In the genomic region with DNA sequence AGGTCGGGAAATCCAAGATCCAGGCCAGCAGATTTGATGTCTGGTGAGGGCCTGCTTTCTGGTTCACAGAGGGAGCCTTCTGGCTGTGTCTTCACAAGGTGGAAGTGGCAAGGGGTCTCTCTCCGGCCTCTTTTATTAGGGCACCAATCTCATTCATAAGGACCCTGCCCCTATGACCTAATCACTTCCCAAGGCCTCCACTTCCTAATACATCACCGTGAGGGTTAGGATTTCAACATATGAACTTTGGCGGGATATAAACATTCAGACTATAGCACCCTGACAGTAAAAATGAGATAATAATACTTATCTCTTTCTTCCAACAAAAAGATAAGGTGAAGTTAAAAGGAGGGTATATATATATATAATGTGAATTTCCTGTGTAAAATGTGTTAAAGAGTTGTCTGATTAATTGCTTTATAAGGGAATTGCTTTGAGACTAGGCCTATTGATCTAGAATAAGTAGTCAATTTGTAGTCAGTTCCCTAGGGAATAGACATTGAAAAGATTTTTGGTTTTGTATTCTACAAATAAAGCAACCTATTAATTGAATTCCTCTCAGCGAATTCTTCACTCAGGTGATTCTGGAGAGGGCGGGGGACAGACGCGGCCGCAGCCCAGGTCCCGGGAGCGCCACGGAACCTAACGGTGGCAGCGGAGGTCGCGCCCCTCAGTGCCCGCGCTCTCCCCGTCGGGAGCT, we compare ENCODE assay signal across 8 cellular contexts. TPM values are rescaled to one million over a fixed set of nuclear protein-coding genes. Genes with fewer than 3 reads are reported as not detected.
DNase-seq lines count a peak whose midpoint lies in the region; ATAC-seq, FAIRE-seq and TF ChIP-seq lines count a peak whose summit lies in the region.

No MANE protein-coding gene starts in this region.

- H3K4me3 Mint-ChIP-seq in activated CD8-positive, alpha-beta memory T cell treated with anti-CD3 and anti-CD28 coated beads, Interleukin-2, amount 10 ng/mL, durations not matched to agents 7 days and 5 days: peak overlapping the region; percentile 80
- H3K4me3 Mint-ChIP-seq in astrocyte (ENCODE audit: unreplicated experiment): peak overlapping the region; percentile 82

- no peak for DNase-seq in activated CD8-positive, alpha-beta memory T cell treated with anti-CD3 and anti-CD28 coated beads, Interleukin-2, amount 10 ng/mL, durations not matched to agents 7 days and 5 days
- no peak for DNase-seq in activated CD8-positive, alpha-beta memory T cell treated with anti-CD3 and anti-CD28 coated beads, Interleukin-2, amount 50 U/mL, for 4 hours
- no peak for DNase-seq in astrocyte (ENCODE audit: low read depth)
- no peak for DNase-seq in right lobe of liver
- DNase-seq in tibial artery: no peak
- no peak for DNase-seq in activated CD4-positive, alpha-beta T cell treated with anti-CD3 and anti-CD28 coated beads, Interleukin-2, amount 50 U/mL, for 1 hour
- DNase-seq in globus pallidus (ENCODE audit: low spot score): no peak

- H3K9ac ChIP-seq in astrocyte (ENCODE audit: low read length): peak overlapping the region; percentile 91

- H3K36me3 ChIP-seq in astrocyte (ENCODE audit: insufficient read depth, low read length) (no peaks in the 10 kb centered on the region), right lobe of liver (no peaks in the 10 kb centered on the region), tibial artery (no peaks in the 10 kb centered on the region)

- FAIRE-seq in astrocyte (lab: Jason Lieb, UNC): no peak

- peaks cover 5% of the 10 kb centered on the region for H3K27me3 Mint-ChIP-seq in activated CD8-positive, alpha-beta memory T cell treated with anti-CD3 and anti-CD28 coated beads, Interleukin-2, amount 10 ng/mL, durations not matched to agents 7 days and 5 days
- peaks cover 5% of the 10 kb centered on the region for H3K27me3 Mint-ChIP-seq in astrocyte (ENCODE audit: low read depth, unreplicated experiment)

- H2AFZ ChIP-seq in astrocyte (ENCODE audit: low read depth, low read length): peak overlapping the region; percentile 57

- H3K27ac ChIP-seq in astrocyte (ENCODE audit: low read depth, low read length) (no peak overlapping the region), right lobe of liver (peak overlapping the region; percentile 39 to 82 (median 68)), tibial artery (peak overlapping the region; percentile 94 to 96)

- no peaks in the 10 kb centered on the region for H3K9me3 ChIP-seq in astrocyte (ENCODE audit: insufficient read depth, low read depth, low read length)
- no peaks in the 10 kb centered on the region for H3K9me3 ChIP-seq in right lobe of liver
- no peaks in the 10 kb centered on the region for H3K9me3 ChIP-seq in tibial artery

- CTCF ChIA-PET in activated CD8-positive, alpha-beta memory T cell treated with anti-CD3 and anti-CD28 coated beads, Interleukin-2, amount 10 ng/mL, durations not matched to agents 7 days and 5 days (lab: Charles Lee): interaction anchor here (0.6 to 6.3 kb wide), 9 partner anchors 10 to 39 kb away, joined by 3 to 34 read pairs (median 4); no protein-coding TSS in a partner anchor

- no peak for TF ChIP-seq POLR2A in right lobe of liver (IDR thresholded peaks at IDR 0.05)

- intact Hi-C loops in right lobe of liver (cut with DNase I): no loop called here
- intact Hi-C loops in tibial artery (cut with DNase I; ENCODE audit: low total_unique reads): no loop called here

- H3K27ac Mint-ChIP-seq in activated CD8-positive, alpha-beta memory T cell treated with anti-CD3 and anti-CD28 coated beads, Interleukin-2, amount 10 ng/mL, durations not matched to agents 7 days and 5 days: peak overlapping the region; percentile 75
- H3K27ac Mint-ChIP-seq in astrocyte (ENCODE audit: unreplicated experiment): peak overlapping the region; percentile 26

- H3K4me1 ChIP-seq in astrocyte (ENCODE audit: insufficient read depth, low read length): peaks cover 17% of the 10 kb centered on the region
- peaks cover 0 to 12% (median 0%) of the 10 kb centered on the region in 4 donors for H3K4me1 ChIP-seq in right lobe of liver
- H3K4me1 ChIP-seq in tibial artery: peaks cover 0 to 43% (median 26%) of the 10 kb centered on the region in 4 donors

- peaks cover 35% of the 10 kb centered on the region for H3K79me2 ChIP-seq in astrocyte (ENCODE audit: insufficient read depth, low read length)

- H4K20me1 ChIP-seq in astrocyte (ENCODE audit: insufficient read depth, low read length): peaks cover 19% of the 10 kb centered on the region

- ATAC-seq in activated CD8-positive, alpha-beta memory T cell treated with anti-CD3 and anti-CD28 coated beads, Interleukin-2, amount 10 ng/mL, durations not matched to agents 7 days and 5 days: no peak
- ATAC-seq in right lobe of liver (no peak), HG03108 (IDR thresholded peaks at IDR 0.05; ENCODE audit: unreplicated experiment) (no peak)

- WGBS in right lobe of liver (ENCODE audit: insufficient coverage, low coverage, low lambda C conversion rate, missing lambda C conversion rate): 54% methylated on average over 5 of the region's 20 CpGs

- H3K27me3 ChIP-seq in astrocyte (ENCODE audit: insufficient read depth, low read length) (no peaks in the 10 kb centered on the region), right lobe of liver (no peaks in the 10 kb centered on the region), tibial artery (no peaks in the 10 kb centered on the region)

- peaks cover 64% of the 10 kb centered on the region for H3K4me1 Mint-ChIP-seq in activated CD8-positive, alpha-beta memory T cell treated with anti-CD3 and anti-CD28 coated beads, Interleukin-2, amount 10 ng/mL, durations not matched to agents 7 days and 5 days
- H3K4me1 Mint-ChIP-seq in astrocyte (ENCODE audit: low read depth, unreplicated experiment): peaks cover 27% of the 10 kb centered on the region

- H3K4me3 ChIP-seq in astrocyte (ENCODE audit: insufficient read depth, low read depth, low read length): peak overlapping the region; percentile 76
- peak overlapping the region; percentile 45 to 53 (median 49) for H3K4me3 ChIP-seq in right lobe of liver
- peak overlapping the region; percentile 83 to 90 for H3K4me3 ChIP-seq in tibial artery

- TF ChIP-seq CTCF in astrocyte (IDR thresholded peaks at IDR 0.05; ENCODE audit: insufficient read depth, low read depth, low read length): no peak
- TF ChIP-seq CTCF in right lobe of liver (IDR thresholded peaks at IDR 0.05): no peak
- TF ChIP-seq CTCF in tibial artery (IDR thresholded peaks at IDR 0.05): no peak

- H3K36me3 Mint-ChIP-seq in activated CD8-positive, alpha-beta memory T cell treated with anti-CD3 and anti-CD28 coated beads, Interleukin-2, amount 10 ng/mL, durations not matched to agents 7 days and 5 days: peaks cover 32% of the 10 kb centered on the region
- peaks cover 2% of the 10 kb centered on the region for H3K36me3 Mint-ChIP-seq in astrocyte (ENCODE audit: low read depth, unreplicated experiment)

- H3K4me2 ChIP-seq in astrocyte (ENCODE audit: low read length): peak overlapping the region; percentile 91

- H3K9me3 Mint-ChIP-seq in activated CD8-positive, alpha-beta memory T cell treated with anti-CD3 and anti-CD28 coated beads, Interleukin-2, amount 10 ng/mL, durations not matched to agents 7 days and 5 days (ENCODE audit: low read depth): no peaks in the 10 kb centered on the region
- no peaks in the 10 kb centered on the region for H3K9me3 Mint-ChIP-seq in astrocyte (ENCODE audit: unreplicated experiment)

RNA-seq across cellular contexts. Expression of a gene that starts 0.5 kb away (rescaled TPM):
- 100 to 1,000 TPM in 1 of 2 experiments, 10 to 100 TPM in 1; 88.3 to 138 TPM for total RNA-seq in activated CD8-positive, alpha-beta memory T cell treated with anti-CD3 and anti-CD28 coated beads, Interleukin-2, amount 10 ng/mL, durations not matched to agents 7 days and 5 days
- 37.4 and 48.3 TPM in 2 replicates for total RNA-seq in astrocyte
- total RNA-seq in right lobe of liver: 10 to 100 TPM in 3 of 6 experiments, 1 to 10 TPM in 3; 3.1 to 21.6 (median 12.3) TPM
